10 cellular contexts compared by ENCODE assay signal in genomic region chr1:16387201-16388185, GRCh38. TPM values are rescaled to one million over a fixed set of nuclear protein-coding genes. Genes with fewer than 3 reads are reported as not detected.
DNase-seq lines count a peak whose midpoint lies in the region; ATAC-seq and TF ChIP-seq lines count a peak whose summit lies in the region.
"Had no signal": no experiment of that assay in that cellular context is flagged by ENCODE, and none has a peak within 500 bp of the region (broad histone marks: within the 10 kb centered on the region; RNA-seq: fewer than 3 reads in every experiment).

No MANE protein-coding gene starts in this region.

- intact Hi-C loops in Panc1 (cut with micrococcal nuclease; ENCODE audit: unreplicated experiment) = no loop called here
- intact Hi-C loops in gastrocnemius medialis (cut with DNase I; ENCODE audit: low total_unique reads) = no loop called here

- H3K27me3 ChIP-seq in Panc1 (ENCODE audit: control insufficient read depth, insufficient read depth, low read length) = no peaks in the 10 kb centered on the region
- H3K27me3 ChIP-seq in gastrocnemius medialis = no peaks in the 10 kb centered on the region

- H3K36me3 ChIP-seq in Panc1 (ENCODE audit: control insufficient read depth, insufficient read depth, low read length) (no peaks in the 10 kb centered on the region), gastrocnemius medialis (no peaks in the 10 kb centered on the region)

- DNase-seq in GM13977 (ENCODE audit: low spot score) (peak; percentile 52), Panc1 (ENCODE audit: low read depth, low spot score) (no peak), fibroblast of peridontal ligament (ENCODE audit: extremely low read depth) (peak; percentile 46), gastrocnemius medialis (no peak), hepatic stellate cell (ENCODE audit: low spot score) (no peak), HuH-7 (ENCODE audit: low spot score) (no peak), NCI-H2107 (lab: John Stamatoyannopoulos, UW) (no peak), activated gamma-delta T cell (lab: John Stamatoyannopoulos, UW) (no peak)
- DNase-seq: SIG-M5 had no signal

- peak overlapping the region; percentile 76 for H3K27ac ChIP-seq in Panc1 (ENCODE audit: low read length)
- H3K27ac ChIP-seq in gastrocnemius medialis = peak overlapping the region; percentile 77 to 89 (median 87)

- POLR2A ChIA-PET in Panc1 (lab: Charles Lee) = interaction anchor here (0.5 to 0.7 kb wide), 2 partner anchors 75 to 146 kb away, joined by 3 to 10 read pairs; no protein-coding TSS in a partner anchor

- H3K4me3 ChIP-seq in Panc1 (ENCODE audit: low read depth in 2 of 2, low read length in 2 of 2) (peak overlapping the region; percentile 20 to 42), gastrocnemius medialis (peak overlapping the region; percentile 31 to 54 (median 38))

- H3K9me3 ChIP-seq in Panc1 (ENCODE audit: control insufficient read depth, insufficient read depth, low read depth, low read length) (no peaks in the 10 kb centered on the region), gastrocnemius medialis (no peaks in the 10 kb centered on the region)

- no TSS peak for BruUV-seq in Panc1 (replicated peaks; lab: Mats Ljungman, UMichigan)

- CTCF ChIA-PET in Panc1 (lab: Charles Lee) = no interaction called here

- peak; percentile 18; the same call in 1 of the 2 replicates for ATAC-seq in Panc1
- ATAC-seq in gastrocnemius medialis = no peak

- H3K4me1 ChIP-seq in Panc1 (ENCODE audit: control insufficient read depth, insufficient read depth, low read length) (peaks cover 64% of the 10 kb centered on the region), gastrocnemius medialis (peaks cover 82 to 84% of the 10 kb centered on the region in 2 donors)

- in situ Hi-C loops in GM13977 (cut with MboI; ENCODE audit: low pct_unique_long_range_greater_than_20kb, low sequenced_read_pairs, unreplicated experiment) (no loop called here), Panc1 (cut with HindIII; ENCODE audit: low pct_unique_long_range_greater_than_20kb, low sequenced_read_pairs) (no loop called here), gastrocnemius medialis (cut with MboI; ENCODE audit: low sequenced_read_pairs in 4 of 4) (no loop called here)

- no peak for TF ChIP-seq CTCF in GM13977 (IDR thresholded peaks at IDR 0.05; ENCODE audit: extremely low read depth, insufficient read depth, missing control alignments)
- TF ChIP-seq CTCF in Panc1 (IDR thresholded peaks at IDR 0.05) = no peak
- TF ChIP-seq CTCF in gastrocnemius medialis (IDR thresholded peaks at IDR 0.05 in 4 of 5, conservative IDR thresholded peaks at IDR 0.05 in 1 of 5) = no peak

- no peak for TF ChIP-seq POLR2A in gastrocnemius medialis (IDR thresholded peaks at IDR 0.05)

RNA-seq across cellular contexts. Expression of gene SZRD1, which starts 20.5 kb away (rescaled TPM):
- 175 TPM for total RNA-seq in Panc1 (2021; ENCODE audit: unreplicated experiment)
- 176 TPM for polyA plus RNA-seq in Panc1 (2012; ENCODE audit: insufficient read length)
- 100 to 1,000 TPM in 1 of 4 donors, 10 to 100 TPM in 3; 44.1 to 102 (median 83.1) TPM for total RNA-seq in gastrocnemius medialis

RNA-seq across cellular contexts. Expression of gene FBXO42, which starts 35.2 kb away (rescaled TPM):
- total RNA-seq in Panc1 (2021; ENCODE audit: unreplicated experiment) = 25.7 TPM
- 14.2 TPM for polyA plus RNA-seq in Panc1 (2012; ENCODE audit: insufficient read length)
- total RNA-seq in gastrocnemius medialis = 10 to 100 TPM; 23.1 to 32.4 (median 27.2) TPM

RNA-seq across cellular contexts. Expression of gene SPATA21, which starts 49.7 kb away (rescaled TPM):
- total RNA-seq in Panc1 (2021; ENCODE audit: unreplicated experiment) (not detected), gastrocnemius medialis (not detected)
- not detected for polyA plus RNA-seq in Panc1 (2012; ENCODE audit: insufficient read length)
- total RNA-seq: temporal lobe had no signal

RNA-seq across cellular contexts. Expression of gene NECAP2, which starts 53.0 kb away (rescaled TPM):
- 56.8 TPM for total RNA-seq in Panc1 (2021; ENCODE audit: unreplicated experiment)
- 73.4 TPM for polyA plus RNA-seq in Panc1 (2012; ENCODE audit: insufficient read length)
- 10 to 100 TPM in 2 of 4 donors, 1 to 10 TPM in 2; 8.9 to 12.6 (median 10.4) TPM for total RNA-seq in gastrocnemius medialis

Comparison
In these comparisons a context has a peak if more than half of its experiments do, and no peak if none do; other contexts are left out.
1. DNase-seq: peak in GM13977 (single experiment) and fibroblast of peridontal ligament (single experiment); none in Panc1 (single experiment), gastrocnemius medialis (0 of 2), hepatic stellate cell (single experiment), HuH-7 (single experiment), NCI-H2107 (single experiment) and activated gamma-delta T cell (single experiment).